Comparison of ENCODE assay signal across 7 cellular contexts in the genomic region with DNA sequence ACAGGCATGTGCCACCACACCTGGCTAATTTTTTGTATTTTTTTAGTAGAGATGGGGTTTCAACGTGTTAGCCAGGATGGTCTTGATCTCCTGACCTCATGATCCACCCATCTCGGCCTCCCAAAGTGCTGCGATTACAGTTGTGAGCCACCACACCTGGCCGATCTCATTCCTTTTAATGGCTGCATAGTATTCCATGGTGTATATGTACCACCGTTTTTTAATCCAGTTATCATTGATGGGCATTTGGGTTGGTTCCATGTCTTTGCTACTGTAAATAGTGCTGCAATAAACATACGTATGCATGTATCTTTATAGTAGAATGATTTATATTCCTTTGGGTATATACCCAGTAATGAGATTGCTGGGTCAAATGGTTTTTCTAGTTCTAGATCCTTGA. TPM values are rescaled to one million over a fixed set of nuclear protein-coding genes. Genes with fewer than 3 reads are reported as not detected.
"Had no signal": no experiment of that assay in that cellular context is flagged by ENCODE, and none has a peak within 500 bp of the region (broad histone marks: within the 10 kb centered on the region; RNA-seq: fewer than 3 reads in every experiment).

No MANE protein-coding gene starts in this region.

RNA-seq across cellular contexts. Expression of a gene that starts 51.4 kb away (rescaled TPM):
- total RNA-seq: dermis blood vessel endothelial cell, dermis microvascular lymphatic vessel endothelial cell, endothelial cell of umbilical vein, epithelial cell of proximal tubule, fibroblast of villous mesenchyme, foreskin keratinocyte, glomerular endothelial cell had no signal
- polyA plus RNA-seq: endothelial cell of umbilical vein, foreskin keratinocyte had no signal
